Comparison of ENCODE assay signal across 1 cellular context in the genomic region with DNA sequence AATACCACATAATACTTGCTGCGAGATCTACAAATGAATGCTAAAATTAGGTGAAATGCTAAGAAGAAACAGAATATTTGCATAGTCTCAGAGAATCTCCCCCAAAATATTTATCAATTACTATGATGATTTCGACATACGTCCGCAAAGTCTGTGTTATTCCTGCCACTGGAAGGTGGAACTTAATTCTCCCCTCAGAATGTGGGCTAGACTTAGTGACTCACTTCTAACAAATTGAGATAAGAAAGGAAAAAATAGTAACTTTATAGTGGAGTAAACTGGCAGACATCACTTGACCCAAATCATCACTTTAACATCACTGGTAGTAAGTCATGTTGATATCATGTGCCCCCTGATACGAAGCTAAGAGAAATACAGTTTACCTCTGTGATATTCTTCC.
TF ChIP-seq lines count a peak whose summit lies in the region.

No MANE protein-coding gene starts in this region.

TF ChIP-seq in GM23338, 12 proteins besides CTCF, POLR2A, EP300 and RAD21:
- TF ChIP-seq JUNB (IDR thresholded peaks at IDR 0.05; ENCODE audit: unreplicated experiment) (no peak), NANOG (IDR thresholded peaks at IDR 0.05; ENCODE audit: borderline replicate concordance) (no peak)
